12 cellular contexts compared by ENCODE assay signal in genomic region chr5:142871880-142872200, GRCh38.
DNase-seq lines count a peak whose midpoint lies in the region; ATAC-seq, FAIRE-seq and TF ChIP-seq lines count a peak whose summit lies in the region.
"Had no signal": no experiment of that assay in that cellular context is flagged by ENCODE, and none has a peak within 500 bp of the region (broad histone marks: within the 10 kb centered on the region; RNA-seq: fewer than 3 reads in every experiment).

No MANE protein-coding gene starts in this region.

- H2BK120ac ChIP-seq in H1 (replicated peaks; ENCODE audit: low read depth, low read length), result no peak overlapping the region

- no peak overlapping the region for H4K91ac ChIP-seq in H1 (replicated peaks; ENCODE audit: insufficient read length, low read length)

- no peaks in the 10 kb centered on the region for H3K36me3 Mint-ChIP-seq in osteocyte (ENCODE audit: unreplicated experiment)
- H3K36me3 Mint-ChIP-seq: naive B cell had no signal

- no peak for TF ChIP-seq CTCF in C4-2B (conservative IDR thresholded peaks at IDR 0.05)
- TF ChIP-seq CTCF in H1 (IDR thresholded peaks at IDR 0.05; ENCODE audit: control extremely low read depth in 1 of 3, insufficient read depth in 1 of 3, low read depth in 1 of 3, low read length in 3 of 3), result no peak
- TF ChIP-seq CTCF in osteocyte (IDR thresholded peaks at IDR 0.05), result no peak
- no peak for TF ChIP-seq CTCF in tibial artery (IDR thresholded peaks at IDR 0.05)

- TF ChIP-seq EP300 in H1 (IDR thresholded peaks at IDR 0.05; ENCODE audit: borderline replicate concordance in 1 of 2, low read depth in 2 of 2, low read length in 2 of 2), result no peak

- peak overlapping the region; percentile 3 for H3K27ac ChIP-seq in C4-2B
- H3K27ac ChIP-seq in H1 (ENCODE audit: low read depth, low read length), result no peak overlapping the region
- H3K27ac ChIP-seq in tibial artery, result no peak overlapping the region
- H3K27ac ChIP-seq: esophagus muscularis mucosa had no signal

- ATAC-seq in GM21619 (IDR thresholded peaks at IDR 0.05; ENCODE audit: unreplicated experiment), result no peak
- ATAC-seq: activated CD8-positive, alpha-beta T cell treated with anti-CD3 and anti-CD28 coated beads for 36 hours had no signal

- H3K18ac ChIP-seq in H1 (ENCODE audit: extremely low read depth, low read length), result no peak overlapping the region

- H2BK5ac ChIP-seq in H1 (ENCODE audit: low read depth, low read length), result peak overlapping the region; percentile 21; the same call in 1 of the 2 replicates

- DNase-seq in OCI-M1 (lab: John Stamatoyannopoulos, UW) (peak; percentile 69), H1 (ENCODE audit: low read depth in 1 of 2, low spot score in 2 of 2) (no peak), osteocyte (ENCODE audit: extremely low spot score, unreplicated experiment) (no peak), tibial artery (no peak), RCC 7860 (ENCODE audit: low spot score) (no peak)
- DNase-seq in stimulated activated CD4-positive, alpha-beta T cell treated with anti-CD3 and anti-CD28 coated beads, Interleukin-1b, Interleukin-23, amount 100 ng/mL, for 48 hours, result no peak
- DNase-seq: activated CD8-positive, alpha-beta T cell treated with anti-CD3 and anti-CD28 coated beads for 36 hours; activated naive CD4-positive, alpha-beta T cell; naive B cell had no signal

- peaks cover 8% of the 10 kb centered on the region for H3K79me1 ChIP-seq in H1 (ENCODE audit: low read depth, low read length)

- no peak overlapping the region for H3K56ac ChIP-seq in H1 (replicated peaks; ENCODE audit: insufficient read length, low read depth, low read length)

- H3K27me3 ChIP-seq in H1 (replicated peaks in 1 of 4; ENCODE audit: control insufficient read depth in 3 of 4, extremely low read depth in 1 of 4, insufficient read depth in 3 of 4, low read length in 3 of 4) (no peaks in the 10 kb centered on the region), tibial artery (no peaks in the 10 kb centered on the region)
- H3K27me3 ChIP-seq: esophagus muscularis mucosa had no signal

- H3K9me3 Mint-ChIP-seq in osteocyte (ENCODE audit: unreplicated experiment), result no peaks in the 10 kb centered on the region
- H3K9me3 Mint-ChIP-seq: activated CD8-positive, alpha-beta T cell treated with anti-CD3 and anti-CD28 coated beads for 36 hours; naive B cell had no signal

- POLR2A ChIA-PET in H1 (lab: Charles Lee; ENCODE audit: partially characterized antibody), result interaction anchor here (1.6 kb wide), 1 partner anchor 169 kb away, joined by 4 read pairs; no protein-coding TSS in a partner anchor

- no peak for FAIRE-seq in H1 (lab: Jason Lieb, UNC)
- FAIRE-seq in RCC 7860 (lab: Jason Lieb, UNC), result no peak

- CTCF ChIA-PET in H1 (lab: Charles Lee; ENCODE audit: partially characterized antibody), result interaction anchor here (0.5 to 26.2 kb wide), 13 partner anchors 8 to 165 kb away, joined by 3 to 632 read pairs (median 5); partner anchors contain the start of gene ARHGAP26

- no peak for TF ChIP-seq POLR2A in H1 (IDR thresholded peaks at IDR 0.05; ENCODE audit: control extremely low read depth in 1 of 2, low read depth in 2 of 2, low read length in 2 of 2)

- H3K4me1 Mint-ChIP-seq in osteocyte (ENCODE audit: unreplicated experiment), result peaks cover 85% of the 10 kb centered on the region

- WGBS in H1 (ENCODE audit: extremely low coverage in 1 of 2, insufficient coverage in 1 of 2, insufficient read length in 1 of 2, insufficient replicate concordance in 2 of 2, low coverage in 1 of 2, low lambda C conversion rate in 2 of 2, missing lambda C conversion rate in 1 of 2), 2 experiments, result 86% methylated on average over 7 of the region's 7 CpGs; no CpG with 5 or more reads in 1 of the 2 experiments

- H3K14ac ChIP-seq in H1 (ENCODE audit: insufficient read length), result no peak overlapping the region

- no peak overlapping the region for H3K4me2 ChIP-seq in H1 (ENCODE audit: insufficient read depth in 1 of 2, low read depth in 2 of 2, low read length in 2 of 2)

- H3K23me2 ChIP-seq in H1 (ENCODE audit: low read depth, low read length), result no peaks in the 10 kb centered on the region

- H4K20me1 ChIP-seq in H1 (replicated peaks in 1 of 2; ENCODE audit: control insufficient read depth in 1 of 2, insufficient read depth in 2 of 2, low read length in 2 of 2), result no peaks in the 10 kb centered on the region

- H3K36me3 ChIP-seq in H1 (ENCODE audit: control insufficient read depth in 2 of 4, insufficient read depth in 4 of 4, low read length in 3 of 4), result no peaks in the 10 kb centered on the region
- no peaks in the 10 kb centered on the region for H3K36me3 ChIP-seq in tibial artery
- H3K36me3 ChIP-seq: esophagus muscularis mucosa had no signal

- no peak overlapping the region for H2BK15ac ChIP-seq in H1 (ENCODE audit: low read length)

- no peak overlapping the region; a peak in 1 of 7 replicates for H3K9ac ChIP-seq in H1 (replicated peaks in 1 of 4; ENCODE audit: extremely low read depth in 1 of 4, low read depth in 3 of 4, low read length in 3 of 4)

- H2AFZ ChIP-seq in H1 (ENCODE audit: low read length), result no peak overlapping the region

- intact Hi-C loops in tibial artery (cut with DNase I; ENCODE audit: low total_unique reads), result no loop called here

- no peak overlapping the region for H4K8ac ChIP-seq in H1 (ENCODE audit: extremely low read depth, insufficient read depth, low read length)

- H3K27ac Mint-ChIP-seq in osteocyte (ENCODE audit: unreplicated experiment), result peak overlapping the region; percentile 27
- H3K27ac Mint-ChIP-seq: activated CD8-positive, alpha-beta T cell treated with anti-CD3 and anti-CD28 coated beads for 36 hours; naive B cell had no signal

- H3K4me3 ChIP-seq in H1 (ENCODE audit: extremely low read depth in 1 of 4, insufficient read depth in 2 of 4, low read depth in 3 of 4, low read length in 4 of 4), result no peak overlapping the region
- no peak overlapping the region for H3K4me3 ChIP-seq in tibial artery
- H3K4me3 ChIP-seq: esophagus muscularis mucosa had no signal

- no peak overlapping the region for H2AK5ac ChIP-seq in H1 (ENCODE audit: low read depth, low read length)

- no peak overlapping the region for H3K23ac ChIP-seq in H1 (ENCODE audit: insufficient read length)

- no peak for TF ChIP-seq RAD21 in H1 (IDR thresholded peaks at IDR 0.05 in 1 of 2, conservative IDR thresholded peaks at IDR 0.05 in 1 of 2; ENCODE audit: low read depth in 2 of 2, low read length in 2 of 2)

- H3K4ac ChIP-seq in H1 (replicated peaks; ENCODE audit: insufficient read length, low read depth, low read length), result no peak overlapping the region

- H3K4me3 Mint-ChIP-seq in osteocyte (ENCODE audit: unreplicated experiment), result no peak overlapping the region
- H3K4me3 Mint-ChIP-seq: activated CD8-positive, alpha-beta T cell treated with anti-CD3 and anti-CD28 coated beads for 36 hours had no signal

- peak overlapping the region; percentile 42; the same call in 1 of the 2 replicates for H2BK12ac ChIP-seq in H1 (ENCODE audit: low read depth, low read length)

- no peak overlapping the region for H4K5ac ChIP-seq in H1 (ENCODE audit: insufficient read length, low read depth, low read length)

- H3K4me1 ChIP-seq in H1 (replicated peaks in 1 of 4; ENCODE audit: control insufficient read depth in 3 of 4, insufficient read depth in 4 of 4, low read length in 3 of 4) (peaks cover 3 to 8% (median 3%) of the 10 kb centered on the region in 4 experiments; a peak in 6 of 7 replicates), tibial artery (peaks cover 0 to 80% (median 64%) of the 10 kb centered on the region in 4 donors)

- H3K27me3 Mint-ChIP-seq in osteocyte (ENCODE audit: unreplicated experiment), result no peaks in the 10 kb centered on the region
- H3K27me3 Mint-ChIP-seq: activated CD8-positive, alpha-beta T cell treated with anti-CD3 and anti-CD28 coated beads for 36 hours had no signal

- peaks cover 3 to 12% of the 10 kb centered on the region in 2 experiments; a peak in 3 of 4 replicates for H3K79me2 ChIP-seq in H1 (ENCODE audit: control insufficient read depth in 1 of 2, insufficient read depth in 2 of 2, low read length in 2 of 2)

- 0 out of 2 replicates have a peak overlapping the region, but pooled peaks have one; percentile 40 for H2BK20ac ChIP-seq in H1 (ENCODE audit: low read length)

- H3K9me3 ChIP-seq in H1 (ENCODE audit: insufficient read depth in 2 of 2, low read depth in 1 of 2, low read length in 1 of 2) (no peaks in the 10 kb centered on the region), tibial artery (no peaks in the 10 kb centered on the region)
- H3K9me3 ChIP-seq: esophagus muscularis mucosa had no signal

TF ChIP-seq in H1, 55 proteins besides CTCF, POLR2A, EP300 and RAD21:
- no peak for TF ChIP-seq PHF8 (conservative IDR thresholded peaks at IDR 0.05; ENCODE audit: low read depth, low read length)
TF ChIP-seq in H1: peak in this region for 0.
